ENCODE assay signal across 10 cellular contexts in genomic region chr18:49612515-49613033, GRCh38. TPM values are rescaled to one million over a fixed set of nuclear protein-coding genes. Genes with fewer than 3 reads are reported as not detected.
DNase-seq lines count a peak whose midpoint lies in the region; ATAC-seq, FAIRE-seq and TF ChIP-seq lines count a peak whose summit lies in the region.
"Had no signal": no experiment of that assay in that cellular context is flagged by ENCODE, and none has a peak within 500 bp of the region (broad histone marks: within the 10 kb centered on the region; RNA-seq: fewer than 3 reads in every experiment).

No MANE protein-coding gene starts in this region.

- TF ChIP-seq CTCF in bronchial epithelial cell (IDR thresholded peaks at IDR 0.05; ENCODE audit: insufficient read depth, low read length, severe bottlenecking) (no peak), transverse colon (IDR thresholded peaks at IDR 0.05) (no peak)

- no peak for TF ChIP-seq POLR2A in transverse colon (IDR thresholded peaks at IDR 0.05)

- ATAC-seq in GM18498 (IDR thresholded peaks at IDR 0.05; ENCODE audit: unreplicated experiment), result peak; percentile 84
- peak; percentile 82 for ATAC-seq in GM21360 (IDR thresholded peaks at IDR 0.05; ENCODE audit: unreplicated experiment)
- peak; percentile 81 for ATAC-seq in HG03108 (IDR thresholded peaks at IDR 0.05; ENCODE audit: unreplicated experiment)
- ATAC-seq: naive thymus-derived CD4-positive, alpha-beta T cell had no signal

- FAIRE-seq in bronchial epithelial cell (lab: Jason Lieb, UNC), result no peak

- H3K4me3 ChIP-seq in bronchial epithelial cell (ENCODE audit: low read depth, low read length) (no peak overlapping the region), transverse colon (no peak overlapping the region)

- intact Hi-C loops in transverse colon (cut with DNase I; ENCODE audit: low total_unique reads), result no loop called here

- no peaks in the 10 kb centered on the region for H3K9me3 ChIP-seq in transverse colon

- H3K27me3 ChIP-seq in bronchial epithelial cell (ENCODE audit: control insufficient read depth, insufficient read depth, low read length) (no peaks in the 10 kb centered on the region), transverse colon (no peaks in the 10 kb centered on the region)

- TF ChIP-seq EP300 in transverse colon (IDR thresholded peaks at IDR 0.05; ENCODE audit: low read depth), result no peak

- H3K27ac ChIP-seq in transverse colon, result no peak overlapping the region

- in situ Hi-C loops in transverse colon (cut with MboI; ENCODE audit: low pct_ligation_motif_present in 1 of 4, low pct_unique_long_range_greater_than_20kb in 1 of 4, low sequenced_read_pairs in 3 of 4), result no loop called here

- 69 to 72% methylated on average over 5 to 11 of the region's 11 CpGs for WGBS in transverse colon (ENCODE audit: low coverage in 1 of 2), 2 donors

- DNase-seq in bronchial epithelial cell (ENCODE audit: low read depth), result peak; percentile 82
- no peak for DNase-seq in SHP77 treated with DMSO at 0.1 percent for 48 hours (lab: John Stamatoyannopoulos, UW)
- DNase-seq in transverse colon, result no peak
- no peak for DNase-seq in stimulated activated CD4-positive, alpha-beta T cell treated with anti-CD3 and anti-CD28 coated beads, Interleukin-2, amount 100 ng/mL, for 24 hours
- DNase-seq in RPMI8226, result no peak
- DNase-seq: naive thymus-derived CD4-positive, alpha-beta T cell; stimulated activated CD4-positive, alpha-beta T cell treated with anti-CD3 and anti-CD28 coated beads, Interleukin-4, amount 100 ng/mL, for 24 hours had no signal

- H3K36me3 ChIP-seq in bronchial epithelial cell (ENCODE audit: control insufficient read depth, insufficient read depth, low read length) (no peaks in the 10 kb centered on the region), transverse colon (no peaks in the 10 kb centered on the region)

- peaks cover 0 to 9% (median 4%) of the 10 kb centered on the region in 4 donors for H3K4me1 ChIP-seq in transverse colon

RNA-seq across cellular contexts. Expression of gene LIPG, which starts 50.7 kb away (rescaled TPM):
- total RNA-seq in bronchial epithelial cell, result 9.5 and 11.5 TPM in 2 replicates
- 10 to 100 TPM in 1 of 4 donors, 1 to 10 TPM in 3; 4.9 to 11.5 (median 6.9) TPM for total RNA-seq in transverse colon
- total RNA-seq: naive thymus-derived CD4-positive, alpha-beta T cell had no signal
